9 cellular contexts compared by ENCODE assay signal in genomic region chr6:30060634-30060981, GRCh38. TPM values are rescaled to one million over a fixed set of nuclear protein-coding genes. Genes with fewer than 3 reads are reported as not detected.
A peak's percentile ranks its signal among the peaks of the same experiment; 100 is the strongest.
DNase-seq lines count a peak whose midpoint lies in the region; ATAC-seq and TF ChIP-seq lines count a peak whose summit lies in the region.
"Had no signal": no experiment of that assay in that cellular context is flagged by ENCODE, and none has a peak within 500 bp of the region (broad histone marks: within the 10 kb centered on the region; RNA-seq: fewer than 3 reads in every experiment).

No MANE protein-coding gene starts in this region.

- H3K4me3 ChIP-seq in GM23338 (peak overlapping the region; percentile 83), left lung (peak overlapping the region; percentile 81 to 82), stomach smooth muscle (ENCODE audit: low read length in 2 of 2) (peak overlapping the region; percentile 97)

- no peaks in the 10 kb centered on the region for H3K9me2 ChIP-seq in GM23338 (ENCODE audit: insufficient read depth)

- H3K36me3 Mint-ChIP-seq in GM23338 (ENCODE audit: low read depth): no peaks in the 10 kb centered on the region; the same call in 2 of the 3 replicates

- no peak for TF ChIP-seq CTCF in GM23338 (conservative IDR thresholded peaks at IDR 0.05; ENCODE audit: low read depth in 2 of 2)
- TF ChIP-seq CTCF in left lung (IDR thresholded peaks at IDR 0.05): no peak

- peak overlapping the region; percentile 94 to 97 for H3K9ac ChIP-seq in stomach smooth muscle (ENCODE audit: low read length in 2 of 2)

- H2AFZ ChIP-seq in GM23338: peak overlapping the region; percentile 83

- peaks cover 3% of the 10 kb centered on the region; the same call in 2 of the 3 replicates for H3K4me1 Mint-ChIP-seq in GM23338

- peaks cover 10% of the 10 kb centered on the region; the same call in 1 of the 2 replicates for H3K79me2 ChIP-seq in GM23338 (replicated peaks; ENCODE audit: insufficient read depth)

- H3K27ac ChIP-seq in GM23338 (ENCODE audit: low read depth) (peak overlapping the region; percentile 90), caudate nucleus (ENCODE audit: low read depth, low read length) (peak overlapping the region; percentile 88), left lung (peak overlapping the region; percentile 91), stomach smooth muscle (ENCODE audit: low read length) (peak overlapping the region; percentile 79)

- no peaks in the 10 kb centered on the region for H4K20me1 ChIP-seq in GM23338 (replicated peaks; ENCODE audit: insufficient read depth)

- H3K4me1 ChIP-seq in GM23338 (ENCODE audit: insufficient read depth) (peaks cover 9% of the 10 kb centered on the region), left lung (peaks cover 7 to 41% of the 10 kb centered on the region in 2 donors), stomach smooth muscle (ENCODE audit: control insufficient read depth, insufficient read depth, low read length) (peaks cover 13% of the 10 kb centered on the region)

- DNase-seq in ELF-1 (ENCODE audit: low read depth, low spot score): peak; percentile 29
- DNase-seq in GM23338 (ENCODE audit: low spot score): peak; percentile 50
- peak; percentile 66 for DNase-seq in NOMO-1 treated with dmso at 0.1 percent for 144 hours (lab: John Stamatoyannopoulos, UW; ENCODE audit: unreplicated experiment)
- peak in 18 of 61 donors; percentile 11 to 64 (median 50) for DNase-seq in caudate nucleus (lab: John Stamatoyannopoulos, UW)
- DNase-seq in left lung: peak; percentile 50 to 78
- DNase-seq in ureter (ENCODE audit: low spot score): no peak

- H3K9me3 ChIP-seq in left lung (no peaks in the 10 kb centered on the region), stomach smooth muscle (ENCODE audit: control insufficient read depth in 2 of 2, low read length in 2 of 2) (no peaks in the 10 kb centered on the region)

- H3K4me2 ChIP-seq in GM23338: peak overlapping the region; percentile 89

- 0 out of 2 replicates have a peak, but pooled peaks cover 4% of the 10 kb centered on the region for H3F3A ChIP-seq in GM23338 (replicated peaks; ENCODE audit: low read depth)

- H3K4me3 Mint-ChIP-seq in GM23338: peak overlapping the region; percentile 97

- intact Hi-C loops in left lung (cut with DNase I): no loop called here

- no peaks in the 10 kb centered on the region for H3K27me3 ChIP-seq in GM23338 (ENCODE audit: insufficient read depth)
- H3K27me3 ChIP-seq in left lung: no peaks in the 10 kb centered on the region
- no peaks in the 10 kb centered on the region for H3K27me3 ChIP-seq in stomach smooth muscle (ENCODE audit: control insufficient read depth in 1 of 2, insufficient read depth in 2 of 2, low read length in 2 of 2)

- peaks cover 4% of the 10 kb centered on the region for H3K27me3 Mint-ChIP-seq in GM23338 (ENCODE audit: insufficient read depth, low read depth, poor library complexity)

- no peaks in the 10 kb centered on the region for H3K36me3 ChIP-seq in GM23338 (ENCODE audit: insufficient read depth)
- peaks cover 0 to 14% of the 10 kb centered on the region in 2 donors for H3K36me3 ChIP-seq in left lung
- H3K36me3 ChIP-seq in stomach smooth muscle (ENCODE audit: control insufficient read depth in 2 of 2, insufficient read depth in 2 of 2, low read length in 2 of 2): peaks cover 5 to 7% of the 10 kb centered on the region in 2 donors

- ATAC-seq in GM23338: peak; percentile 8; the same call in 2 of the 3 replicates
- peak; percentile 33 for ATAC-seq in left lung
- no peak for ATAC-seq in GM21381 (IDR thresholded peaks at IDR 0.05; ENCODE audit: unreplicated experiment)

- peak overlapping the region; percentile 97 for H3K27ac Mint-ChIP-seq in GM23338

- no peaks in the 10 kb centered on the region for H3K9me3 Mint-ChIP-seq in GM23338

TF ChIP-seq in GM23338, 12 proteins besides CTCF, POLR2A, EP300 and RAD21 (continues in another document):
- TF ChIP-seq CREB1 (CRISPR knock-in tag; IDR thresholded peaks at IDR 0.05; ENCODE audit: low read depth) (no peak), REST (IDR thresholded peaks at IDR 0.05; ENCODE audit: unreplicated experiment) (no peak), EZH2 (IDR thresholded peaks at IDR 0.05; ENCODE audit: low read depth, unreplicated experiment) (no peak), NANOG (IDR thresholded peaks at IDR 0.05; ENCODE audit: borderline replicate concordance) (no peak), ZNF331 (CRISPR knock-in tag; IDR thresholded peaks at IDR 0.05; ENCODE audit: low read depth) (no peak)

RNA-seq across cellular contexts. Expression of gene POLR1H, which starts 0.5 kb away (rescaled TPM):
- total RNA-seq in GM23338 (2014; rRNA removed; shearing (Covaris generic)): 28.1 and 30.1 TPM in 2 replicates
- 89.4 and 93.6 TPM in 2 replicates for polyA plus RNA-seq in GM23338 (2016; fragmentation: Nextera tagmentation; extraction: Ambion mirVana)
- total RNA-seq in left lung (10 to 100 TPM; 21.3 to 24.7 TPM), ureter (33.2 TPM)

RNA-seq across cellular contexts. Expression of gene PPP1R11, which starts 6.4 kb away (rescaled TPM):
- total RNA-seq in GM23338 (2014; rRNA removed; shearing (Covaris generic)): 19.2 and 19.6 TPM in 2 replicates
- polyA plus RNA-seq in GM23338 (2016; fragmentation: Nextera tagmentation; extraction: Ambion mirVana): 26.6 and 27.3 TPM in 2 replicates
- 10 to 100 TPM; 57.0 to 60.0 TPM for total RNA-seq in left lung
- 76.0 TPM for total RNA-seq in ureter

RNA-seq across cellular contexts. Expression of gene RNF39, which starts 15.0 kb away (rescaled TPM):
- 0.85 and 0.94 TPM in 2 replicates for total RNA-seq in GM23338 (2014; rRNA removed; shearing (Covaris generic))
- 0.50 and 1.1 TPM in 2 replicates for polyA plus RNA-seq in GM23338 (2016; fragmentation: Nextera tagmentation; extraction: Ambion mirVana)
- total RNA-seq in left lung (1 to 10 TPM; 2.7 to 3.2 TPM), ureter (0.65 TPM)
- total RNA-seq: subcutaneous adipose tissue had no signal

RNA-seq across cellular contexts. Expression of gene TRIM31, which starts 52.3 kb away (rescaled TPM):
- total RNA-seq in GM23338 (2014; rRNA removed; shearing (Covaris generic)): not detected in 2 replicates
- polyA plus RNA-seq in GM23338 (2016; fragmentation: Nextera tagmentation; extraction: Ambion mirVana): 0.10 and 0.26 TPM in 2 replicates
- under 1 TPM; 0.39 to 0.99 TPM for total RNA-seq in left lung
- total RNA-seq in ureter: 0.78 TPM
- total RNA-seq: subcutaneous adipose tissue had no signal
